ENCODE assay signal across 8 cellular contexts in the genomic region with DNA sequence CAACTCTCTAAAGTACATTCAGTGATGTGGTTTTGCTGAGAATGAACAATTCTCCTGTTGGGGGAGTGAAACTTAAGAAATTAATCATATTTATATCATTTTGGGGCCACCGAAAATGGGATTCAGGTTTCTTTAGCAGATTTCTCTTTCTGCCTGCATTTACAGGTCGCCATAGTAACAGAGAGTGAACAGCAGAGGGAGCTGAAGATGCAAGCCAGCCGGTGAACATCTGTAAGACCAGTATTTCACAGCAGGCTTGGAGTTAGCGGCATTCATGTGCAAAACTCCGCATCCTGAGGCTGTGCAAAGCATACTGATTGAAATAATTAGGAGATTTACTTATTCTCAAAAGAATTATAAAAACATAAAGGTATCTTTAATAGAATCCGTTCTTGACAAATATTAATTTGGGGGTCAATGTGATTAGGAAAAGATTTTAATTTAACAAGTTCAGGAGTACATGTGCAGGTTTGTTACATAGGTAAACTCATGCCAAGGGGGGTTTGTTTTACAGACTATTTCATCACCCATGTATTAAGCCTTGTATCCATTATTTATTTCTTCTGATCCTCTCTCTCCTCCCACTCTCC. TPM values are rescaled to one million over a fixed set of nuclear protein-coding genes. Genes with fewer than 3 reads are reported as not detected.
DNase-seq lines count a peak whose midpoint lies in the region; ATAC-seq, FAIRE-seq and TF ChIP-seq lines count a peak whose summit lies in the region.

No MANE protein-coding gene starts in this region.

- ATAC-seq in DND-41 (ENCODE audit: insufficient read depth, low read depth) (peak; percentile 98), GM21447 (IDR thresholded peaks at IDR 0.05; ENCODE audit: unreplicated experiment) (peak; percentile 100), Panc1 (peak; percentile 98)

- H4K20me1 ChIP-seq in DND-41 (ENCODE audit: insufficient read depth, low read length) (no peaks in the 10 kb centered on the region), osteoblast (ENCODE audit: insufficient read depth, low read length) (no peaks in the 10 kb centered on the region)

- BruUV-seq in Panc1 (replicated peaks; lab: Mats Ljungman, UMichigan) = no TSS peak

- H3K79me2 ChIP-seq in DND-41 (ENCODE audit: insufficient read depth, low read length) = no peaks in the 10 kb centered on the region
- no peaks in the 10 kb centered on the region for H3K79me2 ChIP-seq in osteoblast (ENCODE audit: insufficient read depth, low read length)

- H3K4me2 ChIP-seq in DND-41 (ENCODE audit: insufficient read depth, low read length) = no peak overlapping the region
- H3K4me2 ChIP-seq in osteoblast (ENCODE audit: insufficient read depth, low read length) = no peak overlapping the region

- no peak for FAIRE-seq in urothelium cell line (lab: Jason Lieb, UNC)

- H2AFZ ChIP-seq in DND-41 (ENCODE audit: low read depth, low read length) (no peak overlapping the region), osteoblast (ENCODE audit: low read length) (no peak overlapping the region)

- CTCF ChIA-PET in Panc1 (lab: Charles Lee) = interaction anchor here (1.0 kb wide), 1 partner anchor 149 kb away, joined by 3 read pairs; no protein-coding TSS in a partner anchor

- H3K9ac ChIP-seq in DND-41 (ENCODE audit: low read depth, low read length) = no peak overlapping the region

- no peaks in the 10 kb centered on the region for H3K36me3 ChIP-seq in DND-41 (ENCODE audit: insufficient read depth, low read length)
- H3K36me3 ChIP-seq in Panc1 (ENCODE audit: control insufficient read depth, insufficient read depth, low read length) = no peaks in the 10 kb centered on the region
- H3K36me3 ChIP-seq in osteoblast (ENCODE audit: insufficient read depth, low read length) = no peaks in the 10 kb centered on the region

- H3K9me3 ChIP-seq in DND-41 (ENCODE audit: insufficient read depth, low read length, severe bottlenecking) (no peaks in the 10 kb centered on the region), Panc1 (ENCODE audit: control insufficient read depth, insufficient read depth, low read depth, low read length) (no peaks in the 10 kb centered on the region), osteoblast (ENCODE audit: low read depth, low read length) (no peaks in the 10 kb centered on the region)

- DNase-seq in DND-41 (peak; percentile 63), HT-29 (ENCODE audit: low spot score) (peak; percentile 54), Panc1 (ENCODE audit: low read depth, low spot score) (peak; percentile 47), activated T-helper 1 cell treated with Interleukin-2 at 50 U/mL for 16 hours (ENCODE audit: low read depth) (peak; percentile 20), foreskin fibroblast (peak; percentile 56 to 85), osteoblast (ENCODE audit: insufficient read length, low spot score, missing footprints) (no peak), urothelium cell line (ENCODE audit: low spot score) (peak; percentile 56)

- H3K27ac ChIP-seq in DND-41 (ENCODE audit: low read length) (no peak overlapping the region), Panc1 (ENCODE audit: low read length) (no peak overlapping the region), osteoblast (ENCODE audit: low read depth, low read length) (no peak overlapping the region)

- TF ChIP-seq CTCF in DND-41 (IDR thresholded peaks at IDR 0.05; ENCODE audit: borderline replicate concordance, extremely low read depth, low read length, poor library complexity, severe bottlenecking) (peak; percentile 83), Panc1 (IDR thresholded peaks at IDR 0.05) (peak; percentile 93), foreskin fibroblast (IDR thresholded peaks at IDR 0.05; ENCODE audit: low read depth, low read length) (peak; percentile 83), osteoblast (IDR thresholded peaks at IDR 0.05; ENCODE audit: extremely low read depth, low read depth, low read length) (peak; percentile 80)

- H3K27me3 ChIP-seq in DND-41 (ENCODE audit: insufficient read depth, low read length, poor library complexity) (peaks cover 8% of the 10 kb centered on the region), Panc1 (ENCODE audit: control insufficient read depth, insufficient read depth, low read length) (no peaks in the 10 kb centered on the region; the same call in 1 of the 2 replicates), osteoblast (ENCODE audit: insufficient read depth, low read length) (no peaks in the 10 kb centered on the region)

- intact Hi-C loops in Panc1 (cut with micrococcal nuclease; ENCODE audit: unreplicated experiment) = loop anchor here (1.0 kb wide), 1 partner anchor 149 kb away; no protein-coding TSS in a partner anchor

- H3K4me3 ChIP-seq in DND-41 (ENCODE audit: low read depth in 1 of 2, low read length in 2 of 2) = no peak overlapping the region
- H3K4me3 ChIP-seq in Panc1 (ENCODE audit: low read depth in 2 of 2, low read length in 2 of 2) = no peak overlapping the region
- no peak overlapping the region for H3K4me3 ChIP-seq in foreskin fibroblast (ENCODE audit: low read depth in 1 of 2, low read length in 2 of 2)
- H3K4me3 ChIP-seq in osteoblast (ENCODE audit: insufficient read depth, low read length) = no peak overlapping the region

- H3K4me1 ChIP-seq in DND-41 (ENCODE audit: insufficient read depth, low read length) (no peaks in the 10 kb centered on the region), Panc1 (ENCODE audit: control insufficient read depth, insufficient read depth, low read length) (no peaks in the 10 kb centered on the region), osteoblast (ENCODE audit: insufficient read depth, low read length) (no peaks in the 10 kb centered on the region)

- in situ Hi-C loops in Panc1 (cut with HindIII; ENCODE audit: low pct_unique_long_range_greater_than_20kb, low sequenced_read_pairs) = no loop called here

- POLR2A ChIA-PET in Panc1 (lab: Charles Lee) = interaction anchor here (1.1 kb wide), 1 partner anchor 65 kb away, joined by 5 read pairs; no protein-coding TSS in a partner anchor

RNA-seq across cellular contexts. Expression of a gene that starts 17.9 kb away (rescaled TPM):
- total RNA-seq in HT-29 (2014; rRNA removed; shearing (Covaris generic)) = 5.7 and 7.5 TPM in 2 replicates
- total RNA-seq in Panc1 (2021; ENCODE audit: unreplicated experiment) (21.1 TPM), osteoblast (22.4 and 32.9 TPM in 2 replicates)
- 12.8 TPM for polyA plus RNA-seq in Panc1 (2012; ENCODE audit: insufficient read length)
